In the genomic region with DNA sequence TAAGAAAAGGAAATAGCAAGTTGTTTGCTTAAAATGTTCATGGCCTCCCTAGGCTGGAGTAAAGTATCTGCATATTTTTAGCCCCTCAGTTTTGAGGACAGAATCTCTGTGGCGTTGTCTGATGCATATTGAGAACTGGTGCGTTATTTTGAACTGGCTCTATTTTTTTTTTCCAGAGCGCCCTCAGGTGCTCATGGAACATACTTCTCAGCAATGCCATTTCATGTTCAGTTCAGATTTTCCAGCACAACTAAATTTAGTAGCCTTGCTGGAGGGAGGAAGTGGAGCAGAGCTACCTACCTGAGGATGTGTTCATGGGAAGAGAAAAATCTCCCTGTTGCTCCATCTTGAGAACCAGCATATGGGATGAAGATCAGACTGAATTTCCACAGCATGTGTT, we compare ENCODE assay signal across 10 cellular contexts.
DNase-seq lines count a peak whose midpoint lies in the region; ATAC-seq and TF ChIP-seq lines count a peak whose summit lies in the region.
"Had no signal": no experiment of that assay in that cellular context is flagged by ENCODE, and none has a peak within 500 bp of the region (broad histone marks: within the 10 kb centered on the region; RNA-seq: fewer than 3 reads in every experiment).

No MANE protein-coding gene starts in this region.

- no peak overlapping the region for H3K27ac ChIP-seq in CD4-positive, alpha-beta memory T cell (ENCODE audit: low read depth, low read length)

- no peak overlapping the region for H3K4me3 Mint-ChIP-seq in activated naive CD4-positive, alpha-beta T cell treated with anti-CD3 and anti-CD28 coated beads for 36 hours
- H3K4me3 Mint-ChIP-seq in CD4-positive, alpha-beta memory T cell = no peak overlapping the region
- H3K4me3 Mint-ChIP-seq: activated B cell treated with CpG ODN at 0.5 μM for 24 hours had no signal

- no peak overlapping the region for H3K4me3 ChIP-seq in BE2C (ENCODE audit: low read depth, low read length)
- no peak overlapping the region for H3K4me3 ChIP-seq in CD4-positive, alpha-beta memory T cell (ENCODE audit: low read length in 2 of 2)

- TF ChIP-seq CTCF in BE2C (IDR thresholded peaks at IDR 0.05; ENCODE audit: low read depth, low read length) = peak; percentile 46

- POLR2A ChIA-PET in HEK293T (lab: Yijun Ruan, JAX) = no interaction called here
- POLR2A ChIA-PET in CD4-positive, alpha-beta memory T cell (lab: Charles Lee; ENCODE audit: partially characterized antibody) = no interaction called here

- CTCF ChIA-PET in HEK293T (lab: Yijun Ruan, JAX) = no interaction called here
- CTCF ChIA-PET in activated naive CD4-positive, alpha-beta T cell treated with anti-CD3 and anti-CD28 coated beads for 36 hours (lab: Charles Lee) = no interaction called here
- CTCF ChIA-PET in CD4-positive, alpha-beta memory T cell (lab: Charles Lee; ENCODE audit: partially characterized antibody) = no interaction called here

- no peaks in the 10 kb centered on the region for H3K27me3 ChIP-seq in BE2C
- no peaks in the 10 kb centered on the region for H3K27me3 ChIP-seq in CD4-positive, alpha-beta memory T cell (ENCODE audit: insufficient read depth, low read length)

- H3K9me3 ChIP-seq in BE2C = no peaks in the 10 kb centered on the region
- no peaks in the 10 kb centered on the region for H3K9me3 ChIP-seq in CD4-positive, alpha-beta memory T cell (ENCODE audit: control insufficient read depth in 1 of 2, low read length in 2 of 2)

- no peak for ATAC-seq in HG03565 (IDR thresholded peaks at IDR 0.05; ENCODE audit: unreplicated experiment)

- H3K27ac Mint-ChIP-seq in activated naive CD4-positive, alpha-beta T cell treated with anti-CD3 and anti-CD28 coated beads for 36 hours = no peak overlapping the region
- no peak overlapping the region for H3K27ac Mint-ChIP-seq in CD4-positive, alpha-beta memory T cell
- H3K27ac Mint-ChIP-seq: activated B cell treated with CpG ODN at 0.5 μM for 24 hours had no signal

- no peaks in the 10 kb centered on the region for H3K4me1 ChIP-seq in BE2C
- no peaks in the 10 kb centered on the region for H3K4me1 ChIP-seq in CD4-positive, alpha-beta memory T cell (ENCODE audit: insufficient read depth, low read length)

- H3K9me3 Mint-ChIP-seq in activated naive CD4-positive, alpha-beta T cell treated with anti-CD3 and anti-CD28 coated beads for 36 hours = no peaks in the 10 kb centered on the region
- peaks cover 0 to 3% (median 0%) of the 10 kb centered on the region in 8 donors for H3K9me3 Mint-ChIP-seq in CD4-positive, alpha-beta memory T cell
- H3K9me3 Mint-ChIP-seq: activated B cell treated with CpG ODN at 0.5 μM for 24 hours had no signal

- H3K36me3 ChIP-seq in BE2C = no peaks in the 10 kb centered on the region
- no peaks in the 10 kb centered on the region for H3K36me3 ChIP-seq in CD4-positive, alpha-beta memory T cell (ENCODE audit: insufficient read depth, low read length)

- H3K27me3 Mint-ChIP-seq in activated naive CD4-positive, alpha-beta T cell treated with anti-CD3 and anti-CD28 coated beads for 36 hours (ENCODE audit: low read depth) = peaks cover 1% of the 10 kb centered on the region
- H3K27me3 Mint-ChIP-seq in CD4-positive, alpha-beta memory T cell = no peaks in the 10 kb centered on the region

- DNase-seq in BE2C (no peak), HEK293T (ENCODE audit: extremely low spot score) (peak; percentile 36), SK-N-DZ (ENCODE audit: low spot score) (peak; percentile 47), left kidney (ENCODE audit: low read depth, low spot score) (peak; percentile 76)
- DNase-seq in activated naive CD4-positive, alpha-beta T cell treated with anti-CD3 and anti-CD28 coated beads for 36 hours = no peak
- DNase-seq in stimulated activated CD4-positive, alpha-beta T cell treated with anti-CD3 and anti-CD28 coated beads, Interleukin-12 subunit alpha, Interleukin-12 subunit beta, amount 100 ng/mL, for 4 hours = no peak
- no peak for DNase-seq in CD4-positive, alpha-beta memory T cell
- DNase-seq: activated B cell treated with CpG ODN at 0.5 μM for 24 hours, Calu3 had no signal

- intact Hi-C loops in activated naive CD4-positive, alpha-beta T cell treated with anti-CD3 and anti-CD28 coated beads for 36 hours (cut with micrococcal nuclease) = loop anchor here (2.0 kb wide), 1 partner anchor 901 kb away; a partner anchor contains a TSS
- intact Hi-C loops in CD4-positive, alpha-beta memory T cell (cut with micrococcal nuclease) = no loop called here

- H3K4me1 Mint-ChIP-seq in activated naive CD4-positive, alpha-beta T cell treated with anti-CD3 and anti-CD28 coated beads for 36 hours (ENCODE audit: low read depth) = no peaks in the 10 kb centered on the region
- no peaks in the 10 kb centered on the region for H3K4me1 Mint-ChIP-seq in CD4-positive, alpha-beta memory T cell
- H3K4me1 Mint-ChIP-seq: activated B cell treated with CpG ODN at 0.5 μM for 24 hours had no signal

- no peaks in the 10 kb centered on the region for H3K36me3 Mint-ChIP-seq in activated naive CD4-positive, alpha-beta T cell treated with anti-CD3 and anti-CD28 coated beads for 36 hours (ENCODE audit: low read depth)
- no peaks in the 10 kb centered on the region for H3K36me3 Mint-ChIP-seq in CD4-positive, alpha-beta memory T cell

TF ChIP-seq in HEK293T, 16 proteins besides CTCF, POLR2A, EP300 and RAD21:
- TF ChIP-seq NFRKB (IDR thresholded peaks at IDR 0.05) = no peak
- TF ChIP-seq ZNF384 (IDR thresholded peaks at IDR 0.05) = peak; percentile 61
- TF ChIP-seq FOXA1 (IDR thresholded peaks at IDR 0.05) = no peak
- TF ChIP-seq LEF1 (IDR thresholded peaks at IDR 0.05; ENCODE audit: borderline replicate concordance) = no peak
- no peak for TF ChIP-seq L3MBTL2 (conservative IDR thresholded peaks at IDR 0.05)
- no peak for TF ChIP-seq ELF4 (IDR thresholded peaks at IDR 0.05)

Comparison
In these comparisons a context has a peak if more than half of its experiments do, and no peak if none do; other contexts are left out.
1. DNase-seq: peak in HEK293T (single experiment), SK-N-DZ (single experiment) and left kidney (single experiment); none in BE2C (single experiment), activated naive CD4-positive, alpha-beta T cell treated with anti-CD3 and anti-CD28 coated beads for 36 hours (single experiment), stimulated activated CD4-positive, alpha-beta T cell treated with anti-CD3 and anti-CD28 coated beads, Interleukin-12 subunit alpha, Interleukin-12 subunit beta, amount 100 ng/mL, for 4 hours (single experiment) and CD4-positive, alpha-beta memory T cell (0 of 5).